Comparison of ENCODE assay signal across 18 cellular contexts in the genomic region with DNA sequence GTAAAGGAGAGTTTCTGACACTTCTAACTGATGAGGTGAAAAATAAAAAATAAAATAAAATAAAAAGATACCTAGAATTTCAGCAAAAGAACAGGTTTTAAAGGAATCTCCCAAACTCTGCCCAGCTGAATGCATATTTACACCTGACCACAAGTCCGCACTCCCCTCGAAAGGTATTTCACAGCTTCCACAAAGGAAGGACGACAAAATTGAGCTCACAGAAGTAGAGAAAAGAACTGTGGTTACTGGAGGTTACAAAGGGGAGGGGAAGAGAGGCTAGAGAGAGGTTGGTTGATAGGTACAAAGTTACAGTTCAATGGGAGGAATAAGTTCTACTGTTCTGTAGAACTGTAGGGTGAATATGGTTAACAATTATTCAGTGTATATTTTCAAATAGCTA. TPM values are rescaled to one million over a fixed set of nuclear protein-coding genes. Genes with fewer than 3 reads are reported as not detected.
DNase-seq lines count a peak whose midpoint lies in the region; ATAC-seq and TF ChIP-seq lines count a peak whose summit lies in the region.
"Had no signal": no experiment of that assay in that cellular context is flagged by ENCODE, and none has a peak within 500 bp of the region (broad histone marks: within the 10 kb centered on the region; RNA-seq: fewer than 3 reads in every experiment).

No MANE protein-coding gene starts in this region.

- no peak for ATAC-seq in activated naive CD8-positive, alpha-beta T cell treated with anti-CD3 and anti-CD28 coated beads, Interleukin-2, amount 50 U/mL, for 24 hours
- ATAC-seq: heart right ventricle had no signal

- DNase-seq in T-helper 1 cell: no peak
- no peak for DNase-seq in activated naive CD8-positive, alpha-beta T cell treated with anti-CD3 and anti-CD28 coated beads, Interleukin-2, amount 50 U/mL, for 24 hours
- no peak for DNase-seq in dorsolateral prefrontal cortex
- no peak for DNase-seq in NCI-H1436 treated with DMSO at 0.1 percent for 48 hours (lab: John Stamatoyannopoulos, UW)
- no peak for DNase-seq in NCI-H82 treated with DMSO at 0.1 percent for 48 hours (lab: John Stamatoyannopoulos, UW; ENCODE audit: unreplicated experiment)
- DNase-seq: activated gamma-delta T cell treated with Interleukin-2 at 50 U/mL for 16 hours; central memory CD4-positive, alpha-beta T cell; heart right ventricle; left ventricle myocardium inferior; NCI-H187 treated with DMSO at 0.1 percent for 48 hours; NK-92 treated with Interleukin-12 subunit alpha and Interleukin-12 subunit beta, amount 100 ng/mL, for 24 hours; occipital lobe had no signal

- H3K9me3 ChIP-seq in HUES64 (ENCODE audit: insufficient read depth, low read depth, low read length) (no peaks in the 10 kb centered on the region), neutrophil (no peaks in the 10 kb centered on the region)

- H3K9me3 Mint-ChIP-seq in T-helper 1 cell treated with Interleukin-12 subunit alpha and Interleukin-12 subunit beta and Interleukin-4 antibody, amounts not matched to agents 30 μg/mL and 1 μg/mL, for 36 hours: no peaks in the 10 kb centered on the region
- H3K9me3 Mint-ChIP-seq in activated naive CD8-positive, alpha-beta T cell treated with anti-CD3 and anti-CD28 coated beads, Interleukin-2, amount 50 U/mL, for 24 hours: no peaks in the 10 kb centered on the region

- H3K4me3 ChIP-seq in HUES64 (ENCODE audit: low read length) (peak overlapping the region; percentile 31), neutrophil (ENCODE audit: low read depth in 1 of 2, low read length in 1 of 2) (peak overlapping the region; percentile 16 to 93), dorsolateral prefrontal cortex (no peak overlapping the region)
- H3K4me3 ChIP-seq: heart right ventricle, left ventricle myocardium inferior, smooth muscle cell had no signal

- H3K36me3 ChIP-seq in HUES64 (ENCODE audit: insufficient read depth, low read length) (no peaks in the 10 kb centered on the region), neutrophil (peaks cover 59% of the 10 kb centered on the region)

- H3K4me1 ChIP-seq in HUES64 (ENCODE audit: insufficient read depth, low read length) (peaks cover 46% of the 10 kb centered on the region), neutrophil (ENCODE audit: control insufficient read depth in 1 of 2, insufficient read depth in 1 of 2, low read depth in 1 of 2, low read length in 1 of 2) (peaks cover 75 to 81% of the 10 kb centered on the region in 2 experiments)

- WGBS in HUES64: 16% methylated on average over 3 of the region's 3 CpGs

- peaks cover 8% of the 10 kb centered on the region; the same call in 1 of the 2 replicates for H3K27me3 ChIP-seq in HUES64 (ENCODE audit: insufficient read depth, low read length)
- H3K27me3 ChIP-seq in neutrophil: no peaks in the 10 kb centered on the region
- peaks cover 0 to 12% (median 0%) of the 10 kb centered on the region in 45 donors for H3K27me3 ChIP-seq in dorsolateral prefrontal cortex

- no peak for TF ChIP-seq CTCF in neutrophil (IDR thresholded peaks at IDR 0.05)
- no peak for TF ChIP-seq CTCF in dorsolateral prefrontal cortex (IDR thresholded peaks at IDR 0.05 in 54 of 56, conservative IDR thresholded peaks at IDR 0.05 in 2 of 56; ENCODE audit: low read depth in 1 of 56, partially characterized antibody in 56 of 56)

- intact Hi-C loops in dorsolateral prefrontal cortex (cut with DNase I): no loop called here

- peak overlapping the region; percentile 56 for H3K4me3 Mint-ChIP-seq in T-helper 1 cell treated with Interleukin-12 subunit alpha and Interleukin-12 subunit beta and Interleukin-4 antibody, amounts not matched to agents 30 μg/mL and 1 μg/mL, for 36 hours
- peak overlapping the region; percentile 73 for H3K4me3 Mint-ChIP-seq in activated naive CD8-positive, alpha-beta T cell treated with anti-CD3 and anti-CD28 coated beads, Interleukin-2, amount 50 U/mL, for 24 hours

- peak overlapping the region; percentile 58 for H3K27ac Mint-ChIP-seq in T-helper 1 cell treated with Interleukin-12 subunit alpha and Interleukin-12 subunit beta and Interleukin-4 antibody, amounts not matched to agents 30 μg/mL and 1 μg/mL, for 36 hours
- H3K27ac Mint-ChIP-seq in activated naive CD8-positive, alpha-beta T cell treated with anti-CD3 and anti-CD28 coated beads, Interleukin-2, amount 50 U/mL, for 24 hours: peak overlapping the region; percentile 84

- no peaks in the 10 kb centered on the region for H3K27me3 Mint-ChIP-seq in T-helper 1 cell treated with Interleukin-12 subunit alpha and Interleukin-12 subunit beta and Interleukin-4 antibody, amounts not matched to agents 30 μg/mL and 1 μg/mL, for 36 hours (ENCODE audit: low read depth)
- no peaks in the 10 kb centered on the region for H3K27me3 Mint-ChIP-seq in activated naive CD8-positive, alpha-beta T cell treated with anti-CD3 and anti-CD28 coated beads, Interleukin-2, amount 50 U/mL, for 24 hours

- peaks cover 25% of the 10 kb centered on the region for H3K36me3 Mint-ChIP-seq in T-helper 1 cell treated with Interleukin-12 subunit alpha and Interleukin-12 subunit beta and Interleukin-4 antibody, amounts not matched to agents 30 μg/mL and 1 μg/mL, for 36 hours (ENCODE audit: low read depth)
- H3K36me3 Mint-ChIP-seq in activated naive CD8-positive, alpha-beta T cell treated with anti-CD3 and anti-CD28 coated beads, Interleukin-2, amount 50 U/mL, for 24 hours (ENCODE audit: low read depth): peaks cover 38% of the 10 kb centered on the region

- H3K27ac ChIP-seq in HUES64 (ENCODE audit: low read depth, low read length) (peak overlapping the region; percentile 93; the same call in 1 of the 2 replicates), neutrophil (peak overlapping the region; percentile 99), dorsolateral prefrontal cortex (peak overlapping the region in 1 of 59 donors; percentile 42)
- H3K27ac ChIP-seq: 22Rv1, epithelial cell of prostate had no signal

- peaks cover 51% of the 10 kb centered on the region for H3K4me1 Mint-ChIP-seq in T-helper 1 cell treated with Interleukin-12 subunit alpha and Interleukin-12 subunit beta and Interleukin-4 antibody, amounts not matched to agents 30 μg/mL and 1 μg/mL, for 36 hours (ENCODE audit: low read depth)
- H3K4me1 Mint-ChIP-seq in activated naive CD8-positive, alpha-beta T cell treated with anti-CD3 and anti-CD28 coated beads, Interleukin-2, amount 50 U/mL, for 24 hours: peaks cover 78% of the 10 kb centered on the region

- peak overlapping the region; percentile 44; the same call in 1 of the 2 replicates for H3K9ac ChIP-seq in HUES64 (ENCODE audit: low read depth, low read length)

RNA-seq across cellular contexts. Expression of a gene that starts 5.0 kb away (rescaled TPM):
- 147 TPM for polyA plus RNA-seq in HUES64 (2013, experiment 1 of 2)
- 152 TPM for polyA plus RNA-seq in HUES64 (2013, experiment 2 of 2)
- 100 to 1,000 TPM in 7 of 120 experiments, 10 to 100 TPM in 113; 14.7 to 172 (median 49.8) TPM for total RNA-seq in dorsolateral prefrontal cortex

Comparison
In these comparisons a context has a peak if more than half of its experiments do, and no peak if none do; other contexts are left out.
1. H3K4me3 ChIP-seq: peak in HUES64 (single experiment) and neutrophil (2 of 2); none in dorsolateral prefrontal cortex (0 of 59).